27 cellular contexts compared by ENCODE assay signal in the genomic region with DNA sequence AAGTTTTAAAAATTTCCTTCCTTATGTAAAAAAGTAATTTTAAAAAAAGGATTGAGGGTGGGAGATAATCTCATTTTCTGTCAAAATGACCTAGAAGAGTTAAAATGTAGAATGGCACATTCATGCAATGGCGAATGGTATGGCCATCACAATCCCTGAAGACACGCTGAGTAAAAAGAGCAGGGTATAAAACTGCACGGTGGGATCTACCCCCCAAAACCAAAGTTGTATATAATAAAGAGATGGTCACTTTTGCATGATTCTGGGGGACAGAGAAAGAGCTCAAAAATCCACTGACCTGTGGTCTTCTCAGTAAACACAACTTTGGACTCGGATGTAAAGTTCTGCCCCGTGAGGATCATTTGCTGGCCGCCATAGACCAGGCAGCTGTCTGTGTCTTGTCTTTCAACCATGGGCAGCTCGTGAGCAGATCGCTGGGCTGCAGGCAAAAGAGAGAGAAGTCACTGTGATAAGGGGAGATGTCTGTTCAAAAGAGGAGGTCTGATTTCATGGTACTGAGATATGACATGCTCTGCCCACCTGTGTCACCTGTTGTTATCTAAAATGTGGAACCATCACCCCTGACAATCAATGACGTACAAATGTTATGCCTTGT.
DNase-seq lines count a peak whose midpoint lies in the region; ATAC-seq, FAIRE-seq and TF ChIP-seq lines count a peak whose summit lies in the region.
"Had no signal": no experiment of that assay in that cellular context is flagged by ENCODE, and none has a peak within 500 bp of the region (broad histone marks: within the 10 kb centered on the region; RNA-seq: fewer than 3 reads in every experiment).

No MANE protein-coding gene starts in this region.

- H3K27me3 Mint-ChIP-seq in activated CD4-positive, alpha-beta memory T cell treated with anti-CD3 and anti-CD28 coated beads for 36 hours, result no peaks in the 10 kb centered on the region
- H3K27me3 Mint-ChIP-seq in activated CD4-positive, alpha-beta memory T cell treated with anti-CD3 and anti-CD28 coated beads, Interleukin-2, amount 10 ng/mL, durations not matched to agents 7 days and 5 days, result no peaks in the 10 kb centered on the region
- no peaks in the 10 kb centered on the region for H3K27me3 Mint-ChIP-seq in activated T-helper 1 cell treated with anti-CD3 and anti-CD28 coated beads, Interleukin-12 subunit alpha, Interleukin-12 subunit beta, Interleukin-2, Interleukin-4 antibody, amounts not matched to agents 30 ng/mL and 10 ng/mL and 1 ng/mL, durations not matched to agents 14 hours and 24 hours and 36 hours (ENCODE audit: insufficient read depth)
- H3K27me3 Mint-ChIP-seq in activated CD8-positive, alpha-beta T cell treated with anti-CD3 and anti-CD28 coated beads, Interleukin-2, amount 10 ng/mL, durations not matched to agents 7 days and 5 days (ENCODE audit: low read depth), result no peaks in the 10 kb centered on the region
- H3K27me3 Mint-ChIP-seq in osteocyte (ENCODE audit: unreplicated experiment), result no peaks in the 10 kb centered on the region

- intact Hi-C loops in activated CD4-positive, alpha-beta memory T cell treated with anti-CD3 and anti-CD28 coated beads for 36 hours (cut with micrococcal nuclease), result no loop called here
- intact Hi-C loops in HepG2 (cut with micrococcal nuclease; ENCODE audit: unreplicated experiment), result loop anchor here (10.0 kb wide), 1 partner anchor 70 kb away; no protein-coding TSS in a partner anchor
- intact Hi-C loops in right lobe of liver (cut with DNase I), result no loop called here
- intact Hi-C loops in activated T-helper 1 cell treated with anti-CD3 and anti-CD28 coated beads, Interleukin-12 subunit alpha, Interleukin-12 subunit beta, Interleukin-2, Interleukin-4 antibody, amounts not matched to agents 30 ng/mL and 10 ng/mL and 1 ng/mL, durations not matched to agents 14 hours and 24 hours and 36 hours (cut with micrococcal nuclease), result no loop called here

- H3K4me3 Mint-ChIP-seq in activated CD4-positive, alpha-beta memory T cell treated with anti-CD3 and anti-CD28 coated beads for 36 hours, result no peak overlapping the region
- H3K4me3 Mint-ChIP-seq in activated CD4-positive, alpha-beta memory T cell treated with anti-CD3 and anti-CD28 coated beads, Interleukin-2, amount 10 ng/mL, durations not matched to agents 7 days and 5 days, result no peak overlapping the region
- H3K4me3 Mint-ChIP-seq in activated T-helper 1 cell treated with anti-CD3 and anti-CD28 coated beads, Interleukin-12 subunit alpha, Interleukin-12 subunit beta, Interleukin-2, Interleukin-4 antibody, amounts not matched to agents 30 ng/mL and 10 ng/mL and 1 ng/mL, durations not matched to agents 14 hours and 24 hours and 36 hours, result no peak overlapping the region
- no peak overlapping the region for H3K4me3 Mint-ChIP-seq in activated CD8-positive, alpha-beta T cell treated with anti-CD3 and anti-CD28 coated beads, Interleukin-2, amount 10 ng/mL, durations not matched to agents 7 days and 5 days
- no peak overlapping the region for H3K4me3 Mint-ChIP-seq in osteocyte (ENCODE audit: unreplicated experiment)
- H3K4me3 Mint-ChIP-seq: CD14-positive monocyte had no signal

- no peak for TF ChIP-seq EP300 in HepG2 (IDR thresholded peaks at IDR 0.05; ENCODE audit: low read depth in 2 of 2, low read length in 2 of 2)
- no peak for TF ChIP-seq EP300 in HepG2 (CRISPR knock-in tag; IDR thresholded peaks at IDR 0.05; ENCODE audit: borderline replicate concordance)

- FAIRE-seq in HepG2 (lab: Jason Lieb, UNC), result no peak
- FAIRE-seq: GM19239 had no signal

- H3K79me2 ChIP-seq in HepG2 (ENCODE audit: insufficient read depth, low read length), result no peaks in the 10 kb centered on the region

- 97% methylated on average over 9 of the region's 9 CpGs for WGBS in HepG2 (ENCODE audit: low lambda C conversion rate)
- WGBS in right lobe of liver (ENCODE audit: insufficient coverage, low coverage, low lambda C conversion rate, missing lambda C conversion rate), result 92% methylated on average over 4 of the region's 9 CpGs

- H3K9me3 ChIP-seq in HepG2 (ENCODE audit: low read length), result peaks cover 7% of the 10 kb centered on the region; the same call in 1 of the 2 replicates
- H3K9me3 ChIP-seq in right lobe of liver, result no peaks in the 10 kb centered on the region
- H3K9me3 ChIP-seq: BE2C had no signal

- ATAC-seq in HepG2, result no peak
- ATAC-seq in right lobe of liver, result no peak
- no peak for ATAC-seq in activated CD8-positive, alpha-beta T cell treated with anti-CD3 and anti-CD28 coated beads, Interleukin-2, amount 10 ng/mL, durations not matched to agents 7 days and 5 days
- ATAC-seq: HCT116, Right ventricle myocardium inferior had no signal

- no peak overlapping the region for H3K9ac ChIP-seq in HepG2 (ENCODE audit: insufficient read depth, low read depth, low read length)

- no peak for TF ChIP-seq CTCF in HepG2 (CRISPR knock-in tag; IDR thresholded peaks at IDR 0.05)
- TF ChIP-seq CTCF in right lobe of liver (IDR thresholded peaks at IDR 0.05), result no peak
- TF ChIP-seq CTCF in osteocyte (IDR thresholded peaks at IDR 0.05), result no peak

- TF ChIP-seq POLR2A in HepG2 (IDR thresholded peaks at IDR 0.05; ENCODE audit: insufficient read depth in 1 of 2, low read depth in 2 of 2, low read length in 2 of 2), result no peak
- no peak for TF ChIP-seq POLR2A in right lobe of liver (IDR thresholded peaks at IDR 0.05)

- H3K27ac ChIP-seq in HepG2 (ENCODE audit: extremely low read length, insufficient read depth, low read length), result no peak overlapping the region
- no peak overlapping the region for H3K27ac ChIP-seq in right lobe of liver
- H3K27ac ChIP-seq: HL-60, SJSA1 had no signal

- no peak overlapping the region for H3K4me2 ChIP-seq in HepG2 (ENCODE audit: low read depth, low read length)

- H3K27ac Mint-ChIP-seq in activated CD4-positive, alpha-beta memory T cell treated with anti-CD3 and anti-CD28 coated beads for 36 hours, result peak overlapping the region; percentile 31
- H3K27ac Mint-ChIP-seq in activated CD4-positive, alpha-beta memory T cell treated with anti-CD3 and anti-CD28 coated beads, Interleukin-2, amount 10 ng/mL, durations not matched to agents 7 days and 5 days, result no peak overlapping the region
- peak overlapping the region; percentile 48 for H3K27ac Mint-ChIP-seq in activated T-helper 1 cell treated with anti-CD3 and anti-CD28 coated beads, Interleukin-12 subunit alpha, Interleukin-12 subunit beta, Interleukin-2, Interleukin-4 antibody, amounts not matched to agents 30 ng/mL and 10 ng/mL and 1 ng/mL, durations not matched to agents 14 hours and 24 hours and 36 hours
- no peak overlapping the region for H3K27ac Mint-ChIP-seq in activated CD8-positive, alpha-beta T cell treated with anti-CD3 and anti-CD28 coated beads, Interleukin-2, amount 10 ng/mL, durations not matched to agents 7 days and 5 days
- no peak overlapping the region for H3K27ac Mint-ChIP-seq in osteocyte (ENCODE audit: unreplicated experiment)
- H3K27ac Mint-ChIP-seq: CD14-positive monocyte had no signal

- in situ Hi-C loops in HepG2 (cut with HindIII; ENCODE audit: extremely low pct_ligation_motif_present, low pct_unique_long_range_greater_than_20kb), result no loop called here

- no peak overlapping the region for H2AFZ ChIP-seq in HepG2 (ENCODE audit: low read length)

- DNase-seq in activated CD4-positive, alpha-beta memory T cell treated with anti-CD3 and anti-CD28 coated beads for 36 hours, result no peak
- no peak for DNase-seq in activated CD4-positive, alpha-beta memory T cell treated with anti-CD3 and anti-CD28 coated beads, Interleukin-2, amount 10 ng/mL, durations not matched to agents 7 days and 5 days
- DNase-seq in HepG2 (ENCODE audit: low spot score) (no peak), right lobe of liver (no peak), NCI-H1694 (lab: John Stamatoyannopoulos, UW) (no peak), osteocyte (ENCODE audit: extremely low spot score, unreplicated experiment) (no peak)
- no peak for DNase-seq in activated T-helper 1 cell treated with anti-CD3 and anti-CD28 coated beads, Interleukin-12 subunit alpha, Interleukin-12 subunit beta, Interleukin-2, Interleukin-4 antibody, amounts not matched to agents 30 ng/mL and 10 ng/mL and 1 ng/mL, durations not matched to agents 14 hours and 24 hours and 36 hours (ENCODE audit: low spot score)
- no peak for DNase-seq in activated CD8-positive, alpha-beta T cell treated with anti-CD3 and anti-CD28 coated beads, Interleukin-2, amount 10 ng/mL, durations not matched to agents 7 days and 5 days
- DNase-seq: 8988T, ACHN, BE2C, DMS153, DND-41, Kasumi-1, MV-4-11, NCI-H1105, NCI-H1436 treated with DMSO at 0.1 percent for 48 hours, NCI-H1930, NCI-H2107, NCI-H524, NCI-H748 treated with DMSO at 0.1 percent for 48 hours had no signal

- no peak overlapping the region for H3K4me3 ChIP-seq in HepG2 (replicated peaks in 1 of 3; ENCODE audit: insufficient read depth in 1 of 3, low read depth in 2 of 3, low read length in 3 of 3)
- no peak overlapping the region for H3K4me3 ChIP-seq in right lobe of liver
- H3K4me3 ChIP-seq: SJSA1 had no signal

- POLR2A ChIA-PET in activated CD4-positive, alpha-beta memory T cell treated with anti-CD3 and anti-CD28 coated beads for 36 hours (lab: Charles Lee), result no interaction called here
- POLR2A ChIA-PET in activated CD4-positive, alpha-beta memory T cell treated with anti-CD3 and anti-CD28 coated beads, Interleukin-2, amount 10 ng/mL, durations not matched to agents 7 days and 5 days (lab: Charles Lee), result interaction anchor here (0.9 to 1.3 kb wide), 2 partner anchors 9 to 54 kb away, joined by 4 read pairs; no protein-coding TSS in a partner anchor
- POLR2A ChIA-PET in HepG2 (lab: Yijun Ruan, JAX), result no interaction called here
- POLR2A ChIA-PET in activated CD8-positive, alpha-beta T cell treated with anti-CD3 and anti-CD28 coated beads, Interleukin-2, amount 10 ng/mL, durations not matched to agents 7 days and 5 days (lab: Charles Lee), result no interaction called here

- H3K27me3 ChIP-seq in HepG2 (ENCODE audit: control insufficient read depth in 1 of 2, insufficient read depth in 2 of 2, low read length in 2 of 2) (no peaks in the 10 kb centered on the region), right lobe of liver (no peaks in the 10 kb centered on the region)
- H3K27me3 ChIP-seq: BE2C, SJSA1 had no signal

- H3K4me1 Mint-ChIP-seq in activated CD4-positive, alpha-beta memory T cell treated with anti-CD3 and anti-CD28 coated beads for 36 hours (ENCODE audit: low read depth), result peaks cover 34% of the 10 kb centered on the region
- H3K4me1 Mint-ChIP-seq in activated CD4-positive, alpha-beta memory T cell treated with anti-CD3 and anti-CD28 coated beads, Interleukin-2, amount 10 ng/mL, durations not matched to agents 7 days and 5 days, result peaks cover 28% of the 10 kb centered on the region
- peaks cover 53% of the 10 kb centered on the region for H3K4me1 Mint-ChIP-seq in activated T-helper 1 cell treated with anti-CD3 and anti-CD28 coated beads, Interleukin-12 subunit alpha, Interleukin-12 subunit beta, Interleukin-2, Interleukin-4 antibody, amounts not matched to agents 30 ng/mL and 10 ng/mL and 1 ng/mL, durations not matched to agents 14 hours and 24 hours and 36 hours (ENCODE audit: low read depth)
- peaks cover 26% of the 10 kb centered on the region for H3K4me1 Mint-ChIP-seq in activated CD8-positive, alpha-beta T cell treated with anti-CD3 and anti-CD28 coated beads, Interleukin-2, amount 10 ng/mL, durations not matched to agents 7 days and 5 days (ENCODE audit: low read depth)
- peaks cover 33% of the 10 kb centered on the region for H3K4me1 Mint-ChIP-seq in osteocyte (ENCODE audit: unreplicated experiment)

- CTCF ChIA-PET in activated CD4-positive, alpha-beta memory T cell treated with anti-CD3 and anti-CD28 coated beads for 36 hours (lab: Charles Lee), result no interaction called here
- CTCF ChIA-PET in activated CD4-positive, alpha-beta memory T cell treated with anti-CD3 and anti-CD28 coated beads, Interleukin-2, amount 10 ng/mL, durations not matched to agents 7 days and 5 days (lab: Charles Lee), result interaction anchor here (0.8 to 1.6 kb wide), 2 partner anchors 140 kb away, joined by 3 to 4 read pairs; no protein-coding TSS in a partner anchor
- CTCF ChIA-PET in HepG2 (lab: Yijun Ruan, JAX; ENCODE audit: low intra/inter-chr PET ratio, low total read pairs), result no interaction called here
- CTCF ChIA-PET in activated CD8-positive, alpha-beta T cell treated with anti-CD3 and anti-CD28 coated beads, Interleukin-2, amount 10 ng/mL, durations not matched to agents 7 days and 5 days (lab: Charles Lee), result interaction anchor here (1.0 kb wide), 2 partner anchors 141 to 705 kb away, joined by 3 read pairs; no protein-coding TSS in a partner anchor

- no peaks in the 10 kb centered on the region for H3K9me3 Mint-ChIP-seq in activated CD4-positive, alpha-beta memory T cell treated with anti-CD3 and anti-CD28 coated beads for 36 hours
- H3K9me3 Mint-ChIP-seq in activated CD4-positive, alpha-beta memory T cell treated with anti-CD3 and anti-CD28 coated beads, Interleukin-2, amount 10 ng/mL, durations not matched to agents 7 days and 5 days, result peaks cover 3% of the 10 kb centered on the region
- H3K9me3 Mint-ChIP-seq in activated T-helper 1 cell treated with anti-CD3 and anti-CD28 coated beads, Interleukin-12 subunit alpha, Interleukin-12 subunit beta, Interleukin-2, Interleukin-4 antibody, amounts not matched to agents 30 ng/mL and 10 ng/mL and 1 ng/mL, durations not matched to agents 14 hours and 24 hours and 36 hours, result peaks cover 9% of the 10 kb centered on the region
- peaks cover 4% of the 10 kb centered on the region for H3K9me3 Mint-ChIP-seq in activated CD8-positive, alpha-beta T cell treated with anti-CD3 and anti-CD28 coated beads, Interleukin-2, amount 10 ng/mL, durations not matched to agents 7 days and 5 days (ENCODE audit: insufficient read depth)
- H3K9me3 Mint-ChIP-seq in osteocyte (ENCODE audit: unreplicated experiment), result peaks cover 4% of the 10 kb centered on the region

- TF ChIP-seq RAD21 in HepG2 (CRISPR knock-in tag; IDR thresholded peaks at IDR 0.05), result no peak

- H4K20me1 ChIP-seq in HepG2 (ENCODE audit: insufficient read depth, low read length), result no peaks in the 10 kb centered on the region; the same call in 1 of the 2 replicates

- H3K36me3 ChIP-seq in HepG2 (replicated peaks in 1 of 2; ENCODE audit: control insufficient read depth in 1 of 2, insufficient read depth in 2 of 2, low read length in 2 of 2) (peaks cover 4 to 32% of the 10 kb centered on the region in 2 experiments; a peak in 4 of 5 replicates), right lobe of liver (peaks cover 0 to 13% (median 0%) of the 10 kb centered on the region in 4 donors)
- H3K36me3 ChIP-seq: BE2C, SJSA1 had no signal

- peaks cover 10% of the 10 kb centered on the region for H3K4me1 ChIP-seq in HepG2 (ENCODE audit: insufficient read depth, low read length)
- peaks cover 0 to 10% (median 4%) of the 10 kb centered on the region in 4 donors for H3K4me1 ChIP-seq in right lobe of liver

- peaks cover 60% of the 10 kb centered on the region for H3K36me3 Mint-ChIP-seq in activated CD4-positive, alpha-beta memory T cell treated with anti-CD3 and anti-CD28 coated beads for 36 hours
- peaks cover 84% of the 10 kb centered on the region for H3K36me3 Mint-ChIP-seq in activated CD4-positive, alpha-beta memory T cell treated with anti-CD3 and anti-CD28 coated beads, Interleukin-2, amount 10 ng/mL, durations not matched to agents 7 days and 5 days (ENCODE audit: low read depth)
- H3K36me3 Mint-ChIP-seq in activated T-helper 1 cell treated with anti-CD3 and anti-CD28 coated beads, Interleukin-12 subunit alpha, Interleukin-12 subunit beta, Interleukin-2, Interleukin-4 antibody, amounts not matched to agents 30 ng/mL and 10 ng/mL and 1 ng/mL, durations not matched to agents 14 hours and 24 hours and 36 hours (ENCODE audit: low read depth), result peaks cover 61% of the 10 kb centered on the region
- H3K36me3 Mint-ChIP-seq in activated CD8-positive, alpha-beta T cell treated with anti-CD3 and anti-CD28 coated beads, Interleukin-2, amount 10 ng/mL, durations not matched to agents 7 days and 5 days (ENCODE audit: low read depth), result peaks cover 75% of the 10 kb centered on the region
- H3K36me3 Mint-ChIP-seq in osteocyte (ENCODE audit: unreplicated experiment), result no peaks in the 10 kb centered on the region
- H3K36me3 Mint-ChIP-seq: CD14-positive monocyte had no signal

- no TSS peak for BruUV-seq in HepG2 (replicated peaks; lab: Mats Ljungman, UMichigan)

Comparison
In these comparisons a context has a peak if more than half of its experiments do, and no peak if none do; other contexts are left out.
1. H3K27ac Mint-ChIP-seq: peak in activated CD4-positive, alpha-beta memory T cell treated with anti-CD3 and anti-CD28 coated beads for 36 hours (single experiment) and activated T-helper 1 cell treated with anti-CD3 and anti-CD28 coated beads, Interleukin-12 subunit alpha, Interleukin-12 subunit beta, Interleukin-2, Interleukin-4 antibody, amounts not matched to agents 30 ng/mL and 10 ng/mL and 1 ng/mL, durations not matched to agents 14 hours and 24 hours and 36 hours (single experiment); none in activated CD4-positive, alpha-beta memory T cell treated with anti-CD3 and anti-CD28 coated beads, Interleukin-2, amount 10 ng/mL, durations not matched to agents 7 days and 5 days (single experiment), activated CD8-positive, alpha-beta T cell treated with anti-CD3 and anti-CD28 coated beads, Interleukin-2, amount 10 ng/mL, durations not matched to agents 7 days and 5 days (single experiment) and osteocyte (single experiment).
2. CTCF ChIA-PET loops: an anchor here in activated CD4-positive, alpha-beta memory T cell treated with anti-CD3 and anti-CD28 coated beads, Interleukin-2, amount 10 ng/mL, durations not matched to agents 7 days and 5 days (0.8 to 1.6 kb wide) and activated CD8-positive, alpha-beta T cell treated with anti-CD3 and anti-CD28 coated beads, Interleukin-2, amount 10 ng/mL, durations not matched to agents 7 days and 5 days (1.0 kb wide); none called in activated CD4-positive, alpha-beta memory T cell treated with anti-CD3 and anti-CD28 coated beads for 36 hours and HepG2.